In genomic region chr14:56379956-56380355, GRCh38 we compare ENCODE assay signal across 19 cellular contexts.
A peak's percentile ranks its signal among the peaks of the same experiment; 100 is the strongest.
DNase-seq lines count a peak whose midpoint lies in the region; ATAC-seq, FAIRE-seq and TF ChIP-seq lines count a peak whose summit lies in the region.
"Had no signal": no experiment of that assay in that cellular context is flagged by ENCODE, and none has a peak within 500 bp of the region (broad histone marks: within the 10 kb centered on the region; RNA-seq: fewer than 3 reads in every experiment).

No MANE protein-coding gene starts in this region.

- no peaks in the 10 kb centered on the region for H3K9me2 ChIP-seq in GM23248 (ENCODE audit: insufficient read depth)

- H3K9ac ChIP-seq in GM23248 (no peak overlapping the region), astrocyte (ENCODE audit: low read length) (no peak overlapping the region)
- H3K9ac ChIP-seq: BLaER1 treated with 17β-estradiol and CSF1 and Interleukin-3, amounts not matched to agents 10 nM and 100 nM had no signal

- DNase-seq in GM23248 (peak; percentile 49), astrocyte (ENCODE audit: low read depth) (peak; percentile 38), left cardiac atrium (no peak), thoracic aorta (ENCODE audit: low spot score) (no peak), NCI-H345 treated with DMSO at 0.1 percent for 48 hours (lab: John Stamatoyannopoulos, UW; ENCODE audit: unreplicated experiment) (no peak), foreskin melanocyte (no peak), urothelium cell line (ENCODE audit: low spot score) (no peak)
- DNase-seq: activated CD4-positive, alpha-beta T cell treated with anti-CD3 and anti-CD28 coated beads, Interleukin-2, amount 10 ng/mL, durations not matched to agents 7 days and 5 days; anterior cingulate cortex; cortex of kidney; naive B cell; NCI-H146; NCI-H446; pancreas; stimulated activated CD4-positive, alpha-beta T cell treated with anti-CD3 and anti-CD28 coated beads, Interleukin-1b, Interleukin-23, amount 100 ng/mL, for 48 hours; stimulated activated naive CD8-positive, alpha-beta T cell treated with anti-CD3 and anti-CD28 coated beads, Interleukin-15, amount 100 ng/mL, for 72 hours had no signal

- peaks cover 6% of the 10 kb centered on the region for H3K9me3 Mint-ChIP-seq in astrocyte (ENCODE audit: unreplicated experiment)
- H3K9me3 Mint-ChIP-seq: activated CD4-positive, alpha-beta T cell treated with anti-CD3 and anti-CD28 coated beads, Interleukin-2, amount 10 ng/mL, durations not matched to agents 7 days and 5 days had no signal

- H3K4me1 Mint-ChIP-seq in astrocyte (ENCODE audit: low read depth, unreplicated experiment), result no peaks in the 10 kb centered on the region
- H3K4me1 Mint-ChIP-seq: activated CD4-positive, alpha-beta T cell treated with anti-CD3 and anti-CD28 coated beads, Interleukin-2, amount 10 ng/mL, durations not matched to agents 7 days and 5 days; naive B cell; stimulated activated naive CD8-positive, alpha-beta T cell treated with anti-CD3 and anti-CD28 coated beads, Interleukin-15, amount 100 ng/mL, for 72 hours had no signal

- intact Hi-C loops in left cardiac atrium (cut with DNase I), result no loop called here

- H3K4me1 ChIP-seq in GM23248 (ENCODE audit: insufficient read depth), result peaks cover 28% of the 10 kb centered on the region
- peaks cover 10% of the 10 kb centered on the region for H3K4me1 ChIP-seq in astrocyte (ENCODE audit: insufficient read depth, low read length)
- H3K4me1 ChIP-seq in thoracic aorta (ENCODE audit: control insufficient read depth in 1 of 2, low read depth in 2 of 2), result peaks cover 27 to 36% of the 10 kb centered on the region in 2 donors
- H3K4me1 ChIP-seq: pancreas had no signal

- in situ Hi-C loops in GM23248 (cut with MboI), result no loop called here

- H3K36me3 ChIP-seq in GM23248 (ENCODE audit: low read depth) (no peaks in the 10 kb centered on the region), astrocyte (ENCODE audit: insufficient read depth, low read length) (no peaks in the 10 kb centered on the region), thoracic aorta (no peaks in the 10 kb centered on the region)
- H3K36me3 ChIP-seq: BLaER1 treated with 17β-estradiol and CSF1 and Interleukin-3, amounts not matched to agents 10 nM and 100 nM; pancreas had no signal

- H3K27ac ChIP-seq in GM23248 (peak overlapping the region; percentile 40), astrocyte (ENCODE audit: low read depth, low read length) (no peak overlapping the region), thoracic aorta (peak overlapping the region; percentile 75 to 79)
- H3K27ac ChIP-seq: pancreas had no signal

- peaks cover 8% of the 10 kb centered on the region for H3K9me3 ChIP-seq in GM23248 (ENCODE audit: low read depth)
- H3K9me3 ChIP-seq in astrocyte (ENCODE audit: insufficient read depth, low read depth, low read length), result no peaks in the 10 kb centered on the region
- H3K9me3 ChIP-seq in thoracic aorta, result peaks cover 2% of the 10 kb centered on the region
- H3K9me3 ChIP-seq: pancreas had no signal

- H3K79me2 ChIP-seq in GM23248 (ENCODE audit: insufficient read depth) (no peaks in the 10 kb centered on the region), astrocyte (ENCODE audit: insufficient read depth, low read length) (no peaks in the 10 kb centered on the region)

- H4K20me1 ChIP-seq in GM23248 (ENCODE audit: insufficient read depth), result no peaks in the 10 kb centered on the region
- no peaks in the 10 kb centered on the region for H4K20me1 ChIP-seq in astrocyte (ENCODE audit: insufficient read depth, low read length)
- H4K20me1 ChIP-seq: BLaER1 treated with 17β-estradiol and CSF1 and Interleukin-3, amounts not matched to agents 10 nM and 100 nM had no signal

- H3K4me3 Mint-ChIP-seq in astrocyte (ENCODE audit: unreplicated experiment), result no peak overlapping the region
- H3K4me3 Mint-ChIP-seq: activated CD4-positive, alpha-beta T cell treated with anti-CD3 and anti-CD28 coated beads, Interleukin-2, amount 10 ng/mL, durations not matched to agents 7 days and 5 days; naive B cell; stimulated activated naive CD8-positive, alpha-beta T cell treated with anti-CD3 and anti-CD28 coated beads, Interleukin-15, amount 100 ng/mL, for 72 hours had no signal

- H2AFZ ChIP-seq in GM23248, result peak overlapping the region; percentile 49; the same call in 1 of the 2 replicates
- no peak overlapping the region for H2AFZ ChIP-seq in astrocyte (ENCODE audit: low read depth, low read length)

- peaks cover under 1% of the 10 kb centered on the region for H3K27me3 Mint-ChIP-seq in astrocyte (ENCODE audit: low read depth, unreplicated experiment)
- H3K27me3 Mint-ChIP-seq: naive B cell; stimulated activated naive CD8-positive, alpha-beta T cell treated with anti-CD3 and anti-CD28 coated beads, Interleukin-15, amount 100 ng/mL, for 72 hours had no signal

- WGBS in GM23248 (ENCODE audit: low coverage in 1 of 2, low lambda C conversion rate in 2 of 2, missing lambda C conversion rate in 2 of 2), 2 experiments, result 9 to 16% methylated on average over 2 of the region's 2 CpGs

- no peaks in the 10 kb centered on the region for H3K27me3 ChIP-seq in GM23248 (replicated peaks; ENCODE audit: insufficient read depth)
- no peaks in the 10 kb centered on the region for H3K27me3 ChIP-seq in astrocyte (ENCODE audit: insufficient read depth, low read length)
- no peaks in the 10 kb centered on the region for H3K27me3 ChIP-seq in thoracic aorta (replicated peaks; ENCODE audit: insufficient read depth)
- H3K27me3 ChIP-seq: BLaER1 treated with 17β-estradiol and CSF1 and Interleukin-3, amounts not matched to agents 10 nM and 100 nM; pancreas had no signal

- peaks cover 28% of the 10 kb centered on the region; the same call in 1 of the 2 replicates for H3F3A ChIP-seq in GM23248 (ENCODE audit: insufficient read depth)

- no peak for TF ChIP-seq CTCF in astrocyte (IDR thresholded peaks at IDR 0.05; ENCODE audit: insufficient read depth, low read depth, low read length)
- no peak for TF ChIP-seq CTCF in thoracic aorta (IDR thresholded peaks at IDR 0.05)

- ATAC-seq in left cardiac atrium, result peak; percentile 61 to 77
- no peak for ATAC-seq in thoracic aorta (ENCODE audit: insufficient number of reproducible peaks, low FRiP score, low read depth)
- ATAC-seq: stimulated activated naive CD8-positive, alpha-beta T cell treated with anti-CD3 and anti-CD28 coated beads, Interleukin-15, amount 100 ng/mL, for 72 hours had no signal

- H3K36me3 Mint-ChIP-seq in astrocyte (ENCODE audit: low read depth, unreplicated experiment), result no peaks in the 10 kb centered on the region

- H3K4me2 ChIP-seq in GM23248 (ENCODE audit: unreplicated experiment) (no peak overlapping the region), astrocyte (ENCODE audit: low read length) (no peak overlapping the region)

- FAIRE-seq in astrocyte (lab: Jason Lieb, UNC) (no peak), urothelium cell line (lab: Jason Lieb, UNC) (no peak)
- FAIRE-seq: D721Med, pancreas had no signal

- H3K4me3 ChIP-seq in GM23248 (no peak overlapping the region), astrocyte (ENCODE audit: insufficient read depth, low read depth, low read length) (no peak overlapping the region), thoracic aorta (no peak overlapping the region)
- H3K4me3 ChIP-seq: BLaER1 treated with 17β-estradiol and CSF1 and Interleukin-3, amounts not matched to agents 10 nM and 100 nM; lung; pancreas had no signal

- H3K27ac Mint-ChIP-seq in astrocyte (ENCODE audit: unreplicated experiment), result no peak overlapping the region
- H3K27ac Mint-ChIP-seq: activated CD4-positive, alpha-beta T cell treated with anti-CD3 and anti-CD28 coated beads, Interleukin-2, amount 10 ng/mL, durations not matched to agents 7 days and 5 days had no signal

Comparison
In these comparisons a context has a peak if more than half of its experiments do, and no peak if none do; other contexts are left out.
1. DNase-seq: peak in GM23248 (single experiment) and astrocyte (single experiment); none in left cardiac atrium (single experiment), thoracic aorta (single experiment), NCI-H345 treated with DMSO at 0.1 percent for 48 hours (single experiment), foreskin melanocyte (single experiment) and urothelium cell line (single experiment).